30 cellular contexts compared by ENCODE assay signal in the genomic region with DNA sequence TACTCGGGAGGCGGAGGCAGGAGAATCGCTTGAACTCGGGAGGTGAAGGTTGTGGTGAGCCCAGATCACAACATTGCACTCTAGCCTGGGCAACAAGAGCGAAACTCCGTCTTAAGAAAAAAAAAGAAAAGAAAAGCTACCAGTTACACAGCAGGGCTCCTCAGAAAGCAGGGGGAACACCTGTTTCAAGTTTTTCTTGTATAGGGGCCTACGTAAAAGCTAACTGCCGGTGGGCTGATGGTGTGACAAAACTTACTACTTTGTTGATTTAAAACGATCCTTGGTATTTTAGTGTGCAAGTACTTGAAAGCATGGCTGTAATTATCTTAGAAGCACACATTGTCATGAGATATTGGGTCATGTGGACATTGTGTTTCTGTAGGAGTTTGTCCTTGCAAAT. TPM values are rescaled to one million over a fixed set of nuclear protein-coding genes. Genes with fewer than 3 reads are reported as not detected.
"Had no signal": no experiment of that assay in that cellular context is flagged by ENCODE, and none has a peak within 500 bp of the region (broad histone marks: within the 10 kb centered on the region; RNA-seq: fewer than 3 reads in every experiment).

No MANE protein-coding gene starts in this region.

- DNase-seq: activated CD4-positive, alpha-beta memory T cell treated with anti-CD3 and anti-CD28 coated beads, Interleukin-2, amount 10 ng/mL, durations not matched to agents 7 days and 5 days; activated CD4-positive, alpha-beta T cell treated with anti-CD3 and anti-CD28 coated beads for 36 hours; activated CD4-positive, alpha-beta T cell treated with anti-CD3 and anti-CD28 coated beads, Interleukin-2, amount 50 U/mL, for 1 hour; activated gamma-delta T cell; activated naive CD4-positive, alpha-beta T cell treated with anti-CD3 and anti-CD28 coated beads, Interleukin-2, amount 10 ng/mL, durations not matched to agents 7 days and 5 days; activated naive CD8-positive, alpha-beta T cell treated with anti-CD3 and anti-CD28 coated beads for 36 hours; activated T-cell treated with anti-CD3 and anti-CD28 coated beads for 4 hours; activated T-cell treated with anti-CD3 and anti-CD28 coated beads, Interleukin-2, amount 50 U/mL, for 48 hours; brain microvascular endothelial cell; Karpas-422; MM.1S; NCI-H1105; NCI-H1436; NCI-H187; NCI-H2081; NCI-H510A treated with DMSO at 0.1 percent for 48 hours; NCI-H69; NK-92 treated with Interleukin-12 subunit alpha and Interleukin-12 subunit beta, amount 100 ng/mL, for 24 hours; OCI-M1; RPMI8226; SJCRH30; SK-N-SH; T-helper 1 cell had no signal

- H3K36me3 ChIP-seq: brain microvascular endothelial cell, cardiac muscle cell, SJCRH30 had no signal

- H3K9me3 ChIP-seq: SJCRH30, SK-N-SH had no signal

- H3K9ac ChIP-seq: SK-N-SH had no signal

- H3K27ac ChIP-seq: brain microvascular endothelial cell, cardiac muscle cell, SJCRH30, VCaP had no signal

- H3K4me1 ChIP-seq: SJCRH30 had no signal

- H3K4me1 Mint-ChIP-seq: activated naive CD8-positive, alpha-beta T cell treated with anti-CD3 and anti-CD28 coated beads for 36 hours; activated T-helper 17 cell treated with anti-CD3 and anti-CD28 coated beads, Interleukin-2, amount 50 U/mL, for 72 hours had no signal

- ATAC-seq: activated CD4-positive, alpha-beta T cell treated with anti-CD3 and anti-CD28 coated beads for 36 hours; activated T-helper 17 cell treated with anti-CD3 and anti-CD28 coated beads, Interleukin-2, amount 50 U/mL, for 72 hours; Panc1; Right ventricle myocardium inferior had no signal

- H3K9me3 Mint-ChIP-seq: activated T-helper 17 cell treated with anti-CD3 and anti-CD28 coated beads, Interleukin-2, amount 50 U/mL, for 72 hours had no signal

- H3K27ac Mint-ChIP-seq: activated CD4-positive, alpha-beta memory T cell treated with anti-CD3 and anti-CD28 coated beads, Interleukin-2, amount 10 ng/mL, durations not matched to agents 7 days and 5 days; activated CD4-positive, alpha-beta T cell treated with anti-CD3 and anti-CD28 coated beads for 36 hours; activated naive CD4-positive, alpha-beta T cell treated with anti-CD3 and anti-CD28 coated beads, Interleukin-2, amount 10 ng/mL, durations not matched to agents 7 days and 5 days; activated naive CD8-positive, alpha-beta T cell treated with anti-CD3 and anti-CD28 coated beads for 36 hours; activated T-helper 17 cell treated with anti-CD3 and anti-CD28 coated beads, Interleukin-2, amount 50 U/mL, for 72 hours had no signal

- H3K4me3 ChIP-seq: cardiac muscle cell, SJCRH30 had no signal

- H3K4me3 Mint-ChIP-seq: activated CD4-positive, alpha-beta memory T cell treated with anti-CD3 and anti-CD28 coated beads, Interleukin-2, amount 10 ng/mL, durations not matched to agents 7 days and 5 days; activated CD4-positive, alpha-beta T cell treated with anti-CD3 and anti-CD28 coated beads for 36 hours; activated naive CD4-positive, alpha-beta T cell treated with anti-CD3 and anti-CD28 coated beads, Interleukin-2, amount 10 ng/mL, durations not matched to agents 7 days and 5 days; activated naive CD8-positive, alpha-beta T cell treated with anti-CD3 and anti-CD28 coated beads for 36 hours; activated T-helper 17 cell treated with anti-CD3 and anti-CD28 coated beads, Interleukin-2, amount 50 U/mL, for 72 hours had no signal

- H3K27me3 Mint-ChIP-seq: activated CD4-positive, alpha-beta memory T cell treated with anti-CD3 and anti-CD28 coated beads, Interleukin-2, amount 10 ng/mL, durations not matched to agents 7 days and 5 days had no signal

- H3K27me3 ChIP-seq: brain microvascular endothelial cell, cardiac muscle cell, SJCRH30 had no signal

RNA-seq across cellular contexts. Expression of a gene that starts 15.7 kb away (rescaled TPM):
- total RNA-seq: activated CD4-positive, alpha-beta memory T cell treated with anti-CD3 and anti-CD28 coated beads, Interleukin-2, amount 10 ng/mL, durations not matched to agents 7 days and 5 days; activated CD8-positive, alpha-beta memory T cell treated with anti-CD3 and anti-CD28 coated beads for 36 hours; activated naive CD8-positive, alpha-beta T cell treated with anti-CD3 and anti-CD28 coated beads for 36 hours; cardiac muscle cell; Right ventricle myocardium inferior; SJCRH30; T-helper 2 cell treated with Interferon-gamma antibody and Interleukin-4, amounts not matched to agents 100 ng/mL and 5 ng/mL, for 36 hours had no signal

RNA-seq across cellular contexts. Expression of a gene that starts 46.6 kb away (rescaled TPM):
- total RNA-seq: activated CD4-positive, alpha-beta memory T cell treated with anti-CD3 and anti-CD28 coated beads, Interleukin-2, amount 10 ng/mL, durations not matched to agents 7 days and 5 days; activated CD4-positive, alpha-beta T cell treated with anti-CD3 and anti-CD28 coated beads for 36 hours; activated CD8-positive, alpha-beta memory T cell treated with anti-CD3 and anti-CD28 coated beads for 36 hours; activated naive CD8-positive, alpha-beta T cell treated with anti-CD3 and anti-CD28 coated beads for 36 hours; activated T-helper 17 cell treated with anti-CD3 and anti-CD28 coated beads, Interleukin-2, amount 50 U/mL, for 72 hours; Right ventricle myocardium inferior; SJCRH30; T-helper 2 cell treated with Interferon-gamma antibody and Interleukin-4, amounts not matched to agents 100 ng/mL and 5 ng/mL, for 36 hours had no signal
